ENCODE assay signal across 8 cellular contexts in genomic region chr3:4492240-4493007, GRCh38. TPM values are rescaled to one million over a fixed set of nuclear protein-coding genes. Genes with fewer than 3 reads are reported as not detected.
DNase-seq lines count a peak whose midpoint lies in the region; TF ChIP-seq lines count a peak whose summit lies in the region.

No MANE protein-coding gene starts in this region.

- H3K36me3 ChIP-seq in H7 (replicated peaks; ENCODE audit: control insufficient read depth, insufficient read depth, low read length) = no peaks in the 10 kb centered on the region

- peaks cover 29% of the 10 kb centered on the region for H3K4me1 Mint-ChIP-seq in endothelial cell (ENCODE audit: unreplicated experiment)
- peaks cover 39% of the 10 kb centered on the region for H3K4me1 Mint-ChIP-seq in stimulated activated naive CD8-positive, alpha-beta T cell treated with anti-CD3 and anti-CD28 coated beads, Interleukin-15, Interleukin-2, amounts not matched to agents 100 ng/mL and 50 ng/mL, for 24 hours (ENCODE audit: low read depth)

- H3K27me3 Mint-ChIP-seq in endothelial cell (ENCODE audit: unreplicated experiment) = peaks cover 5% of the 10 kb centered on the region
- H3K27me3 Mint-ChIP-seq in stimulated activated naive CD8-positive, alpha-beta T cell treated with anti-CD3 and anti-CD28 coated beads, Interleukin-15, Interleukin-2, amounts not matched to agents 100 ng/mL and 50 ng/mL, for 24 hours = peaks cover 5% of the 10 kb centered on the region

- DNase-seq in C1 segment of cervical spinal cord (lab: John Stamatoyannopoulos, UW) (peak in 9 of 14 donors; percentile 30 to 74 (median 51)), H7 (peak; percentile 56), NCI-H526 treated with DMSO at 0.1 percent for 48 hours (lab: John Stamatoyannopoulos, UW) (peak; percentile 63), endothelial cell (ENCODE audit: low spot score) (peak; percentile 37), midbrain (lab: John Stamatoyannopoulos, UW) (peak; percentile 76), NCI-H774 (lab: John Stamatoyannopoulos, UW) (no peak)
- peak; percentile 42 for DNase-seq in activated CD8-positive, alpha-beta memory T cell treated with anti-CD3 and anti-CD28 coated beads, Interleukin-2, amount 50 U/mL, for 4 hours

- peak overlapping the region; percentile 94 for H3K4me3 Mint-ChIP-seq in endothelial cell (ENCODE audit: unreplicated experiment)
- H3K4me3 Mint-ChIP-seq in stimulated activated naive CD8-positive, alpha-beta T cell treated with anti-CD3 and anti-CD28 coated beads, Interleukin-15, Interleukin-2, amounts not matched to agents 100 ng/mL and 50 ng/mL, for 24 hours = peak overlapping the region; percentile 97

- H3K27me3 ChIP-seq in H7 (ENCODE audit: control insufficient read depth, insufficient read depth, low read length) = peaks cover 24% of the 10 kb centered on the region

- H3K9me3 Mint-ChIP-seq in endothelial cell (ENCODE audit: unreplicated experiment) = no peaks in the 10 kb centered on the region
- no peaks in the 10 kb centered on the region for H3K9me3 Mint-ChIP-seq in stimulated activated naive CD8-positive, alpha-beta T cell treated with anti-CD3 and anti-CD28 coated beads, Interleukin-15, Interleukin-2, amounts not matched to agents 100 ng/mL and 50 ng/mL, for 24 hours

- peaks cover 3% of the 10 kb centered on the region for H3K36me3 Mint-ChIP-seq in endothelial cell (ENCODE audit: low read depth, unreplicated experiment)
- peaks cover 31% of the 10 kb centered on the region for H3K36me3 Mint-ChIP-seq in stimulated activated naive CD8-positive, alpha-beta T cell treated with anti-CD3 and anti-CD28 coated beads, Interleukin-15, Interleukin-2, amounts not matched to agents 100 ng/mL and 50 ng/mL, for 24 hours (ENCODE audit: low read depth)

- peak overlapping the region; percentile 43 for H3K27ac Mint-ChIP-seq in endothelial cell (ENCODE audit: unreplicated experiment)
- peak overlapping the region; percentile 90 for H3K27ac Mint-ChIP-seq in stimulated activated naive CD8-positive, alpha-beta T cell treated with anti-CD3 and anti-CD28 coated beads, Interleukin-15, Interleukin-2, amounts not matched to agents 100 ng/mL and 50 ng/mL, for 24 hours

- peak overlapping the region; percentile 66 for H3K4me3 ChIP-seq in H7 (ENCODE audit: insufficient read depth, low read depth, low read length)

- TF ChIP-seq CTCF in endothelial cell (IDR thresholded peaks at IDR 0.05; ENCODE audit: unreplicated experiment) = no peak

RNA-seq across cellular contexts. Expression of gene ITPR1, which starts 0.7 kb away (rescaled TPM):
- total RNA-seq in H7 (2014; rRNA removed; shearing (Covaris generic)) = 4.3 and 4.4 TPM in 2 replicates
- 53.1 TPM for total RNA-seq in endothelial cell (ENCODE audit: unreplicated experiment)

RNA-seq across cellular contexts. Expression of gene SUMF1, which starts 25.4 kb away (rescaled TPM):
- total RNA-seq in H7 (2014; rRNA removed; shearing (Covaris generic)) = 11.6 and 16.9 TPM in 2 replicates
- total RNA-seq in endothelial cell (ENCODE audit: unreplicated experiment) = 17.5 TPM

Comparison
In these comparisons a context has a peak if more than half of its experiments do, and no peak if none do; other contexts are left out.
1. RNA of gene ITPR1, which starts 0.7 kb away (total RNA-seq): 53.1 TPM in endothelial cell (single experiment); 4.3 to 4.4 TPM in H7; every median in the first group is over 10 times any median in the second.